In genomic region chr3:66572090-66572632, GRCh38 we compare ENCODE assay signal across 20 cellular contexts.
"Had no signal": no experiment of that assay in that cellular context is flagged by ENCODE, and none has a peak within 500 bp of the region (broad histone marks: within the 10 kb centered on the region; RNA-seq: fewer than 3 reads in every experiment).

No MANE protein-coding gene starts in this region.

- H3K4me1 ChIP-seq: foreskin keratinocyte, left lung, parathyroid adenoma, right lobe of liver had no signal

- H3K27ac ChIP-seq: foreskin keratinocyte, left lung, parathyroid adenoma, right lobe of liver, skin epidermis, thyroid gland had no signal

- H3K36me3 Mint-ChIP-seq: activated CD4-positive, alpha-beta memory T cell treated with anti-CD3 and anti-CD28 coated beads for 36 hours; mesothelial cell of epicardium; natural killer cell had no signal

- H3K4me3 Mint-ChIP-seq: activated CD4-positive, alpha-beta memory T cell treated with anti-CD3 and anti-CD28 coated beads for 36 hours; activated naive CD4-positive, alpha-beta T cell treated with anti-CD3 and anti-CD28 coated beads for 36 hours; activated T-cell treated with anti-CD3 and anti-CD28 coated beads, Interleukin-2, amount 50 U/mL, for 72 hours; mesothelial cell of epicardium; natural killer cell; stimulated activated naive CD8-positive, alpha-beta T cell treated with anti-CD3 and anti-CD28 coated beads, Interleukin-15, Interleukin-2, amounts not matched to agents 100 ng/mL and 50 ng/mL, for 24 hours; T-helper 1 cell treated with Interleukin-12 subunit alpha and Interleukin-12 subunit beta and Interleukin-4 antibody, amounts not matched to agents 30 μg/mL and 1 μg/mL, for 36 hours had no signal

- H3K27me3 ChIP-seq: foreskin keratinocyte, left lung, right lobe of liver, thyroid gland had no signal

- H3K9ac ChIP-seq: parathyroid adenoma had no signal

- H3K9me3 Mint-ChIP-seq: activated CD4-positive, alpha-beta memory T cell treated with anti-CD3 and anti-CD28 coated beads for 36 hours; activated naive CD4-positive, alpha-beta T cell treated with anti-CD3 and anti-CD28 coated beads for 36 hours; activated T-cell treated with anti-CD3 and anti-CD28 coated beads, Interleukin-2, amount 50 U/mL, for 72 hours; natural killer cell; T-helper 1 cell treated with Interleukin-12 subunit alpha and Interleukin-12 subunit beta and Interleukin-4 antibody, amounts not matched to agents 30 μg/mL and 1 μg/mL, for 36 hours had no signal

- H3K79me2 ChIP-seq: parathyroid adenoma had no signal

- ATAC-seq: activated T-cell treated with anti-CD3 and anti-CD28 coated beads, Interleukin-2, amount 50 U/mL, for 72 hours; foreskin keratinocyte; left lung; natural killer cell; right lobe of liver had no signal

- H2AFZ ChIP-seq: parathyroid adenoma had no signal

- DNase-seq: activated CD4-positive, alpha-beta memory T cell treated with anti-CD3 and anti-CD28 coated beads for 36 hours; activated CD4-positive, alpha-beta T cell treated with anti-CD3 and anti-CD28 coated beads for 48 hours; activated effector memory CD4-positive, alpha-beta T cell treated with Interleukin-2 at 50 U/mL for 16 hours; activated naive CD4-positive, alpha-beta T cell treated with anti-CD3 and anti-CD28 coated beads for 36 hours; activated T-cell treated with anti-CD3 and anti-CD28 coated beads, Interleukin-2, amount 50 U/mL, for 72 hours; amygdala; foreskin keratinocyte; kidney glomerular epithelial cell; left lung; natural killer cell; right lobe of liver; stimulated activated CD4-positive, alpha-beta T cell treated with anti-CD3 and anti-CD28 coated beads, Interleukin-1b, Interleukin-23, amount 100 ng/mL, for 48 hours; T1000; thyroid gland had no signal

- H3K27ac Mint-ChIP-seq: activated CD4-positive, alpha-beta memory T cell treated with anti-CD3 and anti-CD28 coated beads for 36 hours; activated naive CD4-positive, alpha-beta T cell treated with anti-CD3 and anti-CD28 coated beads for 36 hours; activated T-cell treated with anti-CD3 and anti-CD28 coated beads, Interleukin-2, amount 50 U/mL, for 72 hours; mesothelial cell of epicardium; natural killer cell; stimulated activated naive CD8-positive, alpha-beta T cell treated with anti-CD3 and anti-CD28 coated beads, Interleukin-15, Interleukin-2, amounts not matched to agents 100 ng/mL and 50 ng/mL, for 24 hours; T-helper 1 cell treated with Interleukin-12 subunit alpha and Interleukin-12 subunit beta and Interleukin-4 antibody, amounts not matched to agents 30 μg/mL and 1 μg/mL, for 36 hours had no signal

- H3K27me3 Mint-ChIP-seq: activated CD4-positive, alpha-beta memory T cell treated with anti-CD3 and anti-CD28 coated beads for 36 hours had no signal

- H3K9me3 ChIP-seq: left lung, right lobe of liver, thyroid gland had no signal

- H3K36me3 ChIP-seq: left lung, right lobe of liver, thyroid gland had no signal

- H3K4me3 ChIP-seq: left lung, lung, right lobe of liver, skin epidermis, thyroid gland had no signal
